8 cellular contexts compared by ENCODE assay signal in genomic region chr12:108691995-108692808, GRCh38. TPM values are rescaled to one million over a fixed set of nuclear protein-coding genes. Genes with fewer than 3 reads are reported as not detected.
A peak's percentile ranks its signal among the peaks of the same experiment; 100 is the strongest.
DNase-seq lines count a peak whose midpoint lies in the region; ATAC-seq and TF ChIP-seq lines count a peak whose summit lies in the region.

No MANE protein-coding gene starts in this region.

- no peaks in the 10 kb centered on the region for H3K36me3 Mint-ChIP-seq in immature natural killer cell

- H3K27ac Mint-ChIP-seq in immature natural killer cell, result peak overlapping the region; percentile 62 to 91 (median 84)

- peaks cover 45 to 57% of the 10 kb centered on the region in 2 donors for H3K4me1 Mint-ChIP-seq in immature natural killer cell

- 22 to 36% (median 27%) methylated on average over 8 to 9 of the region's 9 CpGs for WGBS in spleen, 5 donors

- H3K27me3 ChIP-seq in spleen (replicated peaks in 1 of 7), result no peaks in the 10 kb centered on the region

- H3K27ac ChIP-seq in spleen, result peak overlapping the region; percentile 49 to 91 (median 86)

- H3K36me3 ChIP-seq in spleen, result peaks cover 0 to 5% (median 0%) of the 10 kb centered on the region in 6 donors

- H3K9me3 ChIP-seq in spleen, result no peaks in the 10 kb centered on the region

- H3K4me1 ChIP-seq in spleen, result peaks cover 31 to 77% (median 53%) of the 10 kb centered on the region in 6 donors

- H3K4me3 ChIP-seq in spleen, result peak overlapping the region in 2 of 8 donors; percentile 6 to 52

- DNase-seq in ELR (ENCODE audit: low read depth), result peak; percentile 52
- DNase-seq in NCI-H510A treated with DMSO at 0.1 percent for 48 hours (lab: John Stamatoyannopoulos, UW), result peak; percentile 80
- peak in 49 of 58 donors; percentile 35 to 94 (median 77) for DNase-seq in anterior cingulate cortex (lab: John Stamatoyannopoulos, UW)
- no peak for DNase-seq in immature natural killer cell
- DNase-seq in spleen, result no peak
- no peak for DNase-seq in activated CD4-positive, alpha-beta T cell treated with anti-CD3 and anti-CD28 coated beads for 4 hours

- intact Hi-C loops in spleen (cut with DNase I; ENCODE audit: low total_unique reads), result no loop called here

- no peak for TF ChIP-seq CTCF in spleen (IDR thresholded peaks at IDR 0.05 in 8 of 11, conservative IDR thresholded peaks at IDR 0.05 in 3 of 11)

- ATAC-seq in HG02798 (IDR thresholded peaks at IDR 0.05; ENCODE audit: poor library complexity, unreplicated experiment), result peak; percentile 15
- ATAC-seq in activated CD4-positive, CD25-positive, alpha-beta regulatory T cell treated with anti-CD3 and anti-CD28 coated beads, Interleukin-2, amount 50 U/mL, for 24 hours, result no peak

- H3K4me3 Mint-ChIP-seq in immature natural killer cell, result peak overlapping the region; percentile 78 to 91 (median 86)

- no peak for TF ChIP-seq POLR2A in spleen (IDR thresholded peaks at IDR 0.05)

- H3K27me3 Mint-ChIP-seq in immature natural killer cell (ENCODE audit: low read depth in 3 of 3), result peaks cover 0 to 2% (median 0%) of the 10 kb centered on the region in 3 donors

- no peaks in the 10 kb centered on the region for H3K9me3 Mint-ChIP-seq in immature natural killer cell

RNA-seq across cellular contexts. Expression of gene CORO1C, which starts 39.1 kb away (rescaled TPM):
- polyA plus RNA-seq in immature natural killer cell, result 10 to 100 TPM; 31.8 to 80.0 (median 32.1) TPM
- 100 to 1,000 TPM in 2 of 7 donors, 10 to 100 TPM in 5; 71.2 to 119 (median 79.1) TPM for total RNA-seq in spleen
- polyA plus RNA-seq in spleen, result 10 to 100 TPM; 12.0 to 26.1 (median 17.1) TPM

RNA-seq across cellular contexts. Expression of gene SELPLG, which starts 58.5 kb away (rescaled TPM):
- polyA plus RNA-seq in immature natural killer cell (100 to 1,000 TPM; 429 to 815 (median 508) TPM), spleen (10 to 100 TPM; 23.6 to 30.9 (median 23.7) TPM)
- total RNA-seq in spleen, result 100 to 1,000 TPM in 3 of 7 donors, 10 to 100 TPM in 4; 68.4 to 220 (median 91.7) TPM

Comparison
In these comparisons a context has a peak if more than half of its experiments do, and no peak if none do; other contexts are left out.
1. DNase-seq: peak in ELR (single experiment), NCI-H510A treated with DMSO at 0.1 percent for 48 hours (single experiment) and anterior cingulate cortex (49 of 58); none in immature natural killer cell (0 of 3), spleen (single experiment) and activated CD4-positive, alpha-beta T cell treated with anti-CD3 and anti-CD28 coated beads for 4 hours (0 of 2).
2. RNA of gene SELPLG, which starts 58.5 kb away (polyA plus RNA-seq): 429 to 815 TPM in immature natural killer cell; 23.6 to 30.9 TPM in spleen; every median in the first group is over 10 times any median in the second.